In the genomic region with DNA sequence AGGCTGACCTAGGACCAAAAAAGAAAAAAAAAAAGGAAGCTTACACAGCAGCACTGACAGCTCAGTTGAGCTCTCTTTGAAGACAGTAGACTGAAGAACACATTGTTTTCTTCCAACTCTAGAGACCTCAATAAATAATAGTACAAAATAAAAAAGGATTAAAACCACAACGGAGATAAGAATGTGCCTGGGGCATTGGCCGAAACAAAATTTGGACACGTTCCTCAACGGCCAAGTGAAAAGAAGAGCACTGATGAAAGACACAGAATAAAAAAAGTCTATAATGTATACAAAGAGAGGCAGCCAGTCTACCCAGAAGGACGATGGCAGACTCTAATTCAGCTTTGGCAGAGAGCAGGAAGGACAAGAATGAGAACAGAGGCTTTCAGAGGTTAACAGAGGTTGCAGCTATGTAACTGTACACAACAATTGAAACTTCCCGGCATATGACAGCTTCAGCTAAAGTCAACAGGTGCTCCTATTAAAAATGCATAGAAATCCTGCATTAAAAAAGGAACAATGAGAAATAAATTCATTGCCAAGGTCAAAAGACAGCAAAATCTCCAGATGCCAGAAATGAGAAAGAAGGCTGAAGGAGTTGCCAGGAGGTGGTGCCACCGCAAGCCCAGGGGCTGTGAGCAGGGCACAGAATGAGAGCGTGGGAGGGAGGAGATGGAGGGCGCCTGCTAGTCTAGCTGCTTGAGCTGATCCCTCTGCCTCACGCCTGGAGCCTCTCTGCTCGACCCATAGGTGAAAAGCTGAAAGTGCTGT, we compare ENCODE assay signal across 12 cellular contexts.
DNase-seq lines count a peak whose midpoint lies in the region; ATAC-seq and TF ChIP-seq lines count a peak whose summit lies in the region.
"Had no signal": no experiment of that assay in that cellular context is flagged by ENCODE, and none has a peak within 500 bp of the region (broad histone marks: within the 10 kb centered on the region; RNA-seq: fewer than 3 reads in every experiment).

No MANE protein-coding gene starts in this region.

- H3K4me1 ChIP-seq in thymus (ENCODE audit: control insufficient read depth, insufficient read depth, low read length) (no peaks in the 10 kb centered on the region), upper lobe of left lung (peaks cover 0 to 7% (median 5%) of the 10 kb centered on the region in 4 donors)

- no peaks in the 10 kb centered on the region for H3K36me3 Mint-ChIP-seq in activated naive CD8-positive, alpha-beta T cell treated with anti-CD3 and anti-CD28 coated beads, Interleukin-2, amount 50 U/mL, for 24 hours (ENCODE audit: low read depth)
- no peaks in the 10 kb centered on the region for H3K36me3 Mint-ChIP-seq in activated naive CD8-positive, alpha-beta T cell treated with anti-CD3 and anti-CD28 coated beads for 36 hours
- no peaks in the 10 kb centered on the region for H3K36me3 Mint-ChIP-seq in activated T-cell treated with anti-CD3 and anti-CD28 coated beads, Interleukin-2, amount 50 U/mL, for 72 hours (ENCODE audit: insufficient read depth in 2 of 2)

- H3K4me3 ChIP-seq in thymus (ENCODE audit: low read length): no peak overlapping the region
- H3K4me3 ChIP-seq in upper lobe of left lung: no peak overlapping the region
- H3K4me3 ChIP-seq: pancreas had no signal

- no peaks in the 10 kb centered on the region for H3K9me3 Mint-ChIP-seq in activated naive CD8-positive, alpha-beta T cell treated with anti-CD3 and anti-CD28 coated beads, Interleukin-2, amount 50 U/mL, for 24 hours
- H3K9me3 Mint-ChIP-seq in activated naive CD8-positive, alpha-beta T cell treated with anti-CD3 and anti-CD28 coated beads for 36 hours: no peaks in the 10 kb centered on the region
- H3K9me3 Mint-ChIP-seq in activated T-cell treated with anti-CD3 and anti-CD28 coated beads, Interleukin-2, amount 50 U/mL, for 72 hours: no peaks in the 10 kb centered on the region

- no peaks in the 10 kb centered on the region for H3K36me3 ChIP-seq in thymus (ENCODE audit: control insufficient read depth, insufficient read depth)
- no peaks in the 10 kb centered on the region for H3K36me3 ChIP-seq in upper lobe of left lung
- H3K36me3 ChIP-seq: pancreas had no signal

- peaks cover 13% of the 10 kb centered on the region for H3K4me1 Mint-ChIP-seq in activated naive CD8-positive, alpha-beta T cell treated with anti-CD3 and anti-CD28 coated beads, Interleukin-2, amount 50 U/mL, for 24 hours
- H3K4me1 Mint-ChIP-seq in activated naive CD8-positive, alpha-beta T cell treated with anti-CD3 and anti-CD28 coated beads for 36 hours: peaks cover 8% of the 10 kb centered on the region
- H3K4me1 Mint-ChIP-seq in activated T-cell treated with anti-CD3 and anti-CD28 coated beads, Interleukin-2, amount 50 U/mL, for 72 hours (ENCODE audit: low read depth): peaks cover 11% of the 10 kb centered on the region
- H3K4me1 Mint-ChIP-seq: B cell had no signal

- H3K9me3 ChIP-seq in thymus (ENCODE audit: control insufficient read depth) (no peaks in the 10 kb centered on the region), upper lobe of left lung (no peaks in the 10 kb centered on the region)
- H3K9me3 ChIP-seq: pancreas had no signal

- H3K27me3 ChIP-seq in thymus (ENCODE audit: control insufficient read depth, insufficient read depth) (no peaks in the 10 kb centered on the region), upper lobe of left lung (no peaks in the 10 kb centered on the region)
- H3K27me3 ChIP-seq: pancreas had no signal

- TF ChIP-seq CTCF in upper lobe of left lung (IDR thresholded peaks at IDR 0.05): no peak

- H3K4me3 Mint-ChIP-seq in activated naive CD8-positive, alpha-beta T cell treated with anti-CD3 and anti-CD28 coated beads, Interleukin-2, amount 50 U/mL, for 24 hours: no peak overlapping the region
- H3K4me3 Mint-ChIP-seq in activated naive CD8-positive, alpha-beta T cell treated with anti-CD3 and anti-CD28 coated beads for 36 hours: no peak overlapping the region
- no peak overlapping the region for H3K4me3 Mint-ChIP-seq in activated T-cell treated with anti-CD3 and anti-CD28 coated beads, Interleukin-2, amount 50 U/mL, for 72 hours
- H3K4me3 Mint-ChIP-seq: B cell had no signal

- peak; percentile 15 for DNase-seq in activated naive CD8-positive, alpha-beta T cell treated with anti-CD3 and anti-CD28 coated beads, Interleukin-2, amount 50 U/mL, for 24 hours
- DNase-seq in activated naive CD8-positive, alpha-beta T cell treated with anti-CD3 and anti-CD28 coated beads for 36 hours: no peak
- DNase-seq in activated T-cell treated with anti-CD3 and anti-CD28 coated beads, Interleukin-2, amount 50 U/mL, for 72 hours: peak; percentile 12 to 24
- DNase-seq in kidney glomerular epithelial cell (lab: John Stamatoyannopoulos, UW): peak; percentile 20
- DNase-seq in upper lobe of left lung: no peak
- DNase-seq in NOMO-1 (lab: John Stamatoyannopoulos, UW; ENCODE audit: unreplicated experiment in 2 of 2): no peak
- no peak for DNase-seq in activated CD4-positive, CD25-positive, alpha-beta regulatory T cell (lab: John Stamatoyannopoulos, UW)
- DNase-seq: NCI-H1694, pancreas, SW 1271 had no signal

- TF ChIP-seq POLR2A in upper lobe of left lung (IDR thresholded peaks at IDR 0.05): no peak

- H3K27me3 Mint-ChIP-seq in activated naive CD8-positive, alpha-beta T cell treated with anti-CD3 and anti-CD28 coated beads, Interleukin-2, amount 50 U/mL, for 24 hours: peaks cover 3% of the 10 kb centered on the region
- no peaks in the 10 kb centered on the region for H3K27me3 Mint-ChIP-seq in activated naive CD8-positive, alpha-beta T cell treated with anti-CD3 and anti-CD28 coated beads for 36 hours
- H3K27me3 Mint-ChIP-seq in activated T-cell treated with anti-CD3 and anti-CD28 coated beads, Interleukin-2, amount 50 U/mL, for 72 hours (ENCODE audit: low read depth): peaks cover 7% of the 10 kb centered on the region

- H3K27ac Mint-ChIP-seq in activated naive CD8-positive, alpha-beta T cell treated with anti-CD3 and anti-CD28 coated beads, Interleukin-2, amount 50 U/mL, for 24 hours: no peak overlapping the region
- H3K27ac Mint-ChIP-seq in activated naive CD8-positive, alpha-beta T cell treated with anti-CD3 and anti-CD28 coated beads for 36 hours: no peak overlapping the region
- no peak overlapping the region for H3K27ac Mint-ChIP-seq in activated T-cell treated with anti-CD3 and anti-CD28 coated beads, Interleukin-2, amount 50 U/mL, for 72 hours
- H3K27ac Mint-ChIP-seq: B cell had no signal

- ATAC-seq in activated naive CD8-positive, alpha-beta T cell treated with anti-CD3 and anti-CD28 coated beads, Interleukin-2, amount 50 U/mL, for 24 hours: peak; percentile 47
- ATAC-seq in activated T-cell treated with anti-CD3 and anti-CD28 coated beads, Interleukin-2, amount 50 U/mL, for 72 hours (replicated peaks in 1 of 2): peak; percentile 57 to 71
- ATAC-seq in upper lobe of left lung (ENCODE audit: low FRiP score in 2 of 2): no peak

- WGBS in thymus: 83% methylated on average over 11 of the region's 11 CpGs
- WGBS in upper lobe of left lung, 2 donors: 53 to 66% methylated on average over 11 of the region's 11 CpGs

- TF ChIP-seq EP300 in upper lobe of left lung (IDR thresholded peaks at IDR 0.05): no peak

- H3K27ac ChIP-seq in thymus (ENCODE audit: low read depth) (peak overlapping the region; percentile 55), upper lobe of left lung (no peak overlapping the region)
- H3K27ac ChIP-seq: pancreas had no signal

Comparison
In these comparisons a context has a peak if more than half of its experiments do, and no peak if none do; other contexts are left out.
1. DNase-seq: peak in activated naive CD8-positive, alpha-beta T cell treated with anti-CD3 and anti-CD28 coated beads, Interleukin-2, amount 50 U/mL, for 24 hours (single experiment), activated T-cell treated with anti-CD3 and anti-CD28 coated beads, Interleukin-2, amount 50 U/mL, for 72 hours (2 of 2) and kidney glomerular epithelial cell (single experiment); none in activated naive CD8-positive, alpha-beta T cell treated with anti-CD3 and anti-CD28 coated beads for 36 hours (single experiment), upper lobe of left lung (0 of 2), NOMO-1 (0 of 2) and activated CD4-positive, CD25-positive, alpha-beta regulatory T cell (0 of 4).
2. ATAC-seq: peak in activated naive CD8-positive, alpha-beta T cell treated with anti-CD3 and anti-CD28 coated beads, Interleukin-2, amount 50 U/mL, for 24 hours (single experiment) and activated T-cell treated with anti-CD3 and anti-CD28 coated beads, Interleukin-2, amount 50 U/mL, for 72 hours (2 of 2); none in upper lobe of left lung (0 of 2).